19 cellular contexts compared by ENCODE assay signal in genomic region chr2:98510322-98510662, GRCh38.
A peak's percentile ranks its signal among the peaks of the same experiment; 100 is the strongest.
DNase-seq lines count a peak whose midpoint lies in the region; ATAC-seq and TF ChIP-seq lines count a peak whose summit lies in the region.
"Had no signal": no experiment of that assay in that cellular context is flagged by ENCODE, and none has a peak within 500 bp of the region (broad histone marks: within the 10 kb centered on the region; RNA-seq: fewer than 3 reads in every experiment).

No MANE protein-coding gene starts in this region.

- H3K4me3 Mint-ChIP-seq in activated CD4-positive, alpha-beta T cell treated with anti-CD3 and anti-CD28 coated beads for 36 hours = no peak overlapping the region
- no peak overlapping the region for H3K4me3 Mint-ChIP-seq in CD14-positive monocyte
- no peak overlapping the region for H3K4me3 Mint-ChIP-seq in activated T-helper 17 cell treated with anti-CD3 and anti-CD28 coated beads, Interleukin-2, amount 50 U/mL, for 72 hours

- POLR2A ChIA-PET in activated CD4-positive, alpha-beta T cell treated with anti-CD3 and anti-CD28 coated beads for 36 hours (lab: Charles Lee) = no interaction called here
- POLR2A ChIA-PET in PC-9 (lab: Charles Lee; ENCODE audit: unreplicated experiment) = no interaction called here

- no peak overlapping the region for H2BK5ac ChIP-seq in mesendoderm (ENCODE audit: low read length)

- H2BK120ac ChIP-seq in mesendoderm (ENCODE audit: low read depth, low read length) = no peak overlapping the region

- H3K27ac ChIP-seq in mesendoderm (ENCODE audit: low read depth, low read length) = no peak overlapping the region
- no peak overlapping the region for H3K27ac ChIP-seq in PC-9
- H3K27ac ChIP-seq: 22Rv1 had no signal

- CTCF ChIA-PET in activated CD4-positive, alpha-beta T cell treated with anti-CD3 and anti-CD28 coated beads for 36 hours (lab: Charles Lee) = no interaction called here
- CTCF ChIA-PET in PC-9 (lab: Charles Lee) = no interaction called here

- no peak for DNase-seq in activated CD4-positive, alpha-beta T cell treated with anti-CD3 and anti-CD28 coated beads for 36 hours
- DNase-seq in activated CD4-positive, alpha-beta T cell treated with anti-CD3 and anti-CD28 coated beads, Interleukin-2, amount 50 U/mL, for 48 hours = no peak
- DNase-seq in CD14-positive monocyte (ENCODE audit: low spot score) (no peak), mesendoderm (no peak), HK-2 (ENCODE audit: unreplicated experiment) (no peak), PC-9 (no peak)
- DNase-seq: COR-L47, DMS153, Karpas-422, MG63, NCI-H1105, NCI-H1694 treated with DMSO at 0.1 percent for 48 hours, NCI-H2107, NCI-H2227 treated with DMSO at 0.1 percent for 48 hours, NCI-H524 treated with DMSO at 0.1 percent for 48 hours, SHP77 had no signal

- H3K27me3 ChIP-seq in mesendoderm (ENCODE audit: insufficient read depth, low read length, poor library complexity) (no peaks in the 10 kb centered on the region), PC-9 (ENCODE audit: insufficient read depth, low read depth) (no peaks in the 10 kb centered on the region)
- H3K27me3 ChIP-seq: MG63 had no signal

- H3F3A ChIP-seq in PC-9 (ENCODE audit: insufficient read depth, low read depth) = no peaks in the 10 kb centered on the region

- H3K9ac ChIP-seq in mesendoderm (ENCODE audit: low read length) = no peak overlapping the region

- H2AFZ ChIP-seq in PC-9 = no peak overlapping the region

- H3K79me1 ChIP-seq in mesendoderm (ENCODE audit: low read length) = peaks cover 65% of the 10 kb centered on the region

- no peak overlapping the region for H4K8ac ChIP-seq in mesendoderm (ENCODE audit: low read depth, low read length)

- H3K18ac ChIP-seq in mesendoderm (ENCODE audit: low read length) = no peak overlapping the region

- H3K36me3 ChIP-seq in mesendoderm (ENCODE audit: control insufficient read depth, insufficient read depth, low read length) = no peaks in the 10 kb centered on the region
- H3K36me3 ChIP-seq in PC-9 (ENCODE audit: low read depth) = no peaks in the 10 kb centered on the region
- H3K36me3 ChIP-seq: MG63 had no signal

- peak overlapping the region; percentile 56 for H3K23ac ChIP-seq in mesendoderm (ENCODE audit: low read length)

- H4K5ac ChIP-seq in mesendoderm (ENCODE audit: low read length) = no peak overlapping the region

- peaks cover 36% of the 10 kb centered on the region for H3K4me1 ChIP-seq in mesendoderm (ENCODE audit: control insufficient read depth, low read depth, low read length)
- H3K4me1 ChIP-seq in PC-9 (replicated peaks; ENCODE audit: insufficient read depth) = peaks cover 8% of the 10 kb centered on the region; the same call in 1 of the 2 replicates

- H3K4ac ChIP-seq in mesendoderm (ENCODE audit: low read depth, low read length) = no peak overlapping the region

- BruUV-seq in PC-9 (replicated peaks; lab: Mats Ljungman, UMichigan) = no TSS peak

- no peaks in the 10 kb centered on the region for H3K9me3 Mint-ChIP-seq in activated CD4-positive, alpha-beta T cell treated with anti-CD3 and anti-CD28 coated beads for 36 hours (ENCODE audit: low read depth)
- no peaks in the 10 kb centered on the region for H3K9me3 Mint-ChIP-seq in CD14-positive monocyte
- H3K9me3 Mint-ChIP-seq in activated T-helper 17 cell treated with anti-CD3 and anti-CD28 coated beads, Interleukin-2, amount 50 U/mL, for 72 hours = no peaks in the 10 kb centered on the region

- no peaks in the 10 kb centered on the region for H4K20me1 ChIP-seq in PC-9 (ENCODE audit: insufficient read depth)

- intact Hi-C loops in activated CD4-positive, alpha-beta T cell treated with anti-CD3 and anti-CD28 coated beads for 36 hours (cut with DNase I, micrococcal nuclease) = no loop called here
- intact Hi-C loops in CD14-positive monocyte (cut with micrococcal nuclease) = no loop called here
- intact Hi-C loops in PC-9 (cut with micrococcal nuclease; ENCODE audit: unreplicated experiment) = no loop called here

- H3K56ac ChIP-seq in mesendoderm (ENCODE audit: low read length) = no peak overlapping the region

- H3K4me2 ChIP-seq in mesendoderm (ENCODE audit: low read length) (no peak overlapping the region), PC-9 (no peak overlapping the region)

- no peak overlapping the region for H2BK15ac ChIP-seq in mesendoderm (replicated peaks; ENCODE audit: low read depth)

- no CpG with 5 or more reads among the region's 2 CpGs for WGBS in mesendoderm (ENCODE audit: extremely low coverage, insufficient coverage, low lambda C conversion rate)

- ATAC-seq in activated CD4-positive, alpha-beta T cell treated with anti-CD3 and anti-CD28 coated beads for 36 hours = no peak
- ATAC-seq in activated T-helper 17 cell treated with anti-CD3 and anti-CD28 coated beads, Interleukin-2, amount 50 U/mL, for 72 hours (replicated peaks) = no peak
- ATAC-seq in HG02938 (IDR thresholded peaks at IDR 0.05; ENCODE audit: unreplicated experiment) = no peak

- no peaks in the 10 kb centered on the region for H3K9me3 ChIP-seq in PC-9 (ENCODE audit: insufficient read depth, low read depth)
- H3K9me3 ChIP-seq: MG63 had no signal

- peaks cover 36% of the 10 kb centered on the region for H3K79me2 ChIP-seq in mesendoderm (ENCODE audit: control insufficient read depth, insufficient read depth, low read length)
- H3K79me2 ChIP-seq in PC-9 (ENCODE audit: low read depth) = no peaks in the 10 kb centered on the region

- no peak overlapping the region for H2AK5ac ChIP-seq in mesendoderm (ENCODE audit: low read length)

- no peaks in the 10 kb centered on the region for H3K27me3 Mint-ChIP-seq in activated CD4-positive, alpha-beta T cell treated with anti-CD3 and anti-CD28 coated beads for 36 hours
- peaks cover 0 to 3% (median 1%) of the 10 kb centered on the region in 3 donors for H3K27me3 Mint-ChIP-seq in CD14-positive monocyte (ENCODE audit: low read depth in 3 of 3)
- no peaks in the 10 kb centered on the region for H3K27me3 Mint-ChIP-seq in activated T-helper 17 cell treated with anti-CD3 and anti-CD28 coated beads, Interleukin-2, amount 50 U/mL, for 72 hours

- TF ChIP-seq CTCF in CD14-positive monocyte (IDR thresholded peaks at IDR 0.05) (no peak), PC-9 (conservative IDR thresholded peaks at IDR 0.05) (no peak)

- peaks cover 8% of the 10 kb centered on the region for H3K36me3 Mint-ChIP-seq in activated CD4-positive, alpha-beta T cell treated with anti-CD3 and anti-CD28 coated beads for 36 hours (ENCODE audit: low read depth)
- H3K36me3 Mint-ChIP-seq in CD14-positive monocyte = peaks cover 37 to 39% of the 10 kb centered on the region in 2 donors
- H3K36me3 Mint-ChIP-seq in activated T-helper 17 cell treated with anti-CD3 and anti-CD28 coated beads, Interleukin-2, amount 50 U/mL, for 72 hours (ENCODE audit: low read depth) = peaks cover 14% of the 10 kb centered on the region

- H3K9me2 ChIP-seq in PC-9 (ENCODE audit: insufficient read depth) = no peaks in the 10 kb centered on the region

- H3K4me1 Mint-ChIP-seq in activated CD4-positive, alpha-beta T cell treated with anti-CD3 and anti-CD28 coated beads for 36 hours = peaks cover 96% of the 10 kb centered on the region
- peaks cover 83% of the 10 kb centered on the region for H3K4me1 Mint-ChIP-seq in CD14-positive monocyte
- peaks cover 37% of the 10 kb centered on the region for H3K4me1 Mint-ChIP-seq in activated T-helper 17 cell treated with anti-CD3 and anti-CD28 coated beads, Interleukin-2, amount 50 U/mL, for 72 hours

- H3K4me3 ChIP-seq in mesendoderm (ENCODE audit: low read length) (no peak overlapping the region), PC-9 (no peak overlapping the region)
- H3K4me3 ChIP-seq: MG63 had no signal

- peak overlapping the region; percentile 24 for H3K27ac Mint-ChIP-seq in activated CD4-positive, alpha-beta T cell treated with anti-CD3 and anti-CD28 coated beads for 36 hours
- H3K27ac Mint-ChIP-seq in CD14-positive monocyte = peak overlapping the region in 6 of 7 donors; percentile 24 to 100 (median 100)
- H3K27ac Mint-ChIP-seq in activated T-helper 17 cell treated with anti-CD3 and anti-CD28 coated beads, Interleukin-2, amount 50 U/mL, for 72 hours = peak overlapping the region; percentile 58

Comparison
In these comparisons a context has a peak if more than half of its experiments do, and no peak if none do; other contexts are left out.
1. H3K27ac Mint-ChIP-seq: peak in every context shown above with its lines; median percentile 100 in CD14-positive monocyte; 58 in activated T-helper 17 cell treated with anti-CD3 and anti-CD28 coated beads, Interleukin-2, amount 50 U/mL, for 72 hours; 24 in activated CD4-positive, alpha-beta T cell treated with anti-CD3 and anti-CD28 coated beads for 36 hours.